9 cellular contexts compared by ENCODE assay signal in genomic region chr4:3530663-3531254, GRCh38. TPM values are rescaled to one million over a fixed set of nuclear protein-coding genes. Genes with fewer than 3 reads are reported as not detected.
A peak's percentile ranks its signal among the peaks of the same experiment; 100 is the strongest.
DNase-seq lines count a peak whose midpoint lies in the region; ATAC-seq and TF ChIP-seq lines count a peak whose summit lies in the region.
"Had no signal": no experiment of that assay in that cellular context is flagged by ENCODE, and none has a peak within 500 bp of the region (broad histone marks: within the 10 kb centered on the region; RNA-seq: fewer than 3 reads in every experiment).

No MANE protein-coding gene starts in this region.

- H3K4me1 Mint-ChIP-seq in WTC11: peaks cover 17% of the 10 kb centered on the region

- no peaks in the 10 kb centered on the region for H3K9me3 ChIP-seq in GM23248 (ENCODE audit: low read depth)
- H3K9me3 ChIP-seq in heart left ventricle: no peaks in the 10 kb centered on the region

- H3K27ac Mint-ChIP-seq in WTC11: no peak overlapping the region

- H3K27me3 ChIP-seq in GM23248 (replicated peaks; ENCODE audit: insufficient read depth) (no peaks in the 10 kb centered on the region), heart left ventricle (no peaks in the 10 kb centered on the region)

- peaks cover 32% of the 10 kb centered on the region for H3K27me3 Mint-ChIP-seq in WTC11 (ENCODE audit: low read depth)

- H3K4me1 ChIP-seq in GM23248 (ENCODE audit: insufficient read depth) (peaks cover 8% of the 10 kb centered on the region; the same call in 1 of the 2 replicates), heart left ventricle (peaks cover 0 to 43% (median 23%) of the 10 kb centered on the region in 12 donors)

- H3K9ac ChIP-seq in GM23248: peak overlapping the region; percentile 83

- ATAC-seq in WTC11: no peak
- ATAC-seq in heart left ventricle: peak in 3 of 4 donors; percentile 14 to 41 (median 16)
- ATAC-seq in GM18868 (IDR thresholded peaks at IDR 0.05; ENCODE audit: unreplicated experiment): no peak
- no peak for ATAC-seq in HG03432 (IDR thresholded peaks at IDR 0.05; ENCODE audit: unreplicated experiment)

- no peak for TF ChIP-seq POLR2A in heart left ventricle (IDR thresholded peaks at IDR 0.05)

- in situ Hi-C loops in GM23248 (cut with MboI): no loop called here

- WGBS in GM23248 (ENCODE audit: low coverage in 1 of 2, low lambda C conversion rate in 2 of 2, missing lambda C conversion rate in 2 of 2), 2 experiments: 66 to 68% methylated on average over 17 to 18 of the region's 18 CpGs
- 56 to 71% (median 70%) methylated on average over 18 of the region's 18 CpGs for WGBS in heart left ventricle, 4 donors

- no peak overlapping the region for H3K27ac ChIP-seq in GM23248
- peak overlapping the region in 2 of 12 donors; percentile 84 for H3K27ac ChIP-seq in heart left ventricle

- H3K36me3 ChIP-seq in GM23248 (ENCODE audit: low read depth): no peaks in the 10 kb centered on the region
- peaks cover 0 to 23% (median 12%) of the 10 kb centered on the region in 9 donors for H3K36me3 ChIP-seq in heart left ventricle

- no peaks in the 10 kb centered on the region for H3K9me3 Mint-ChIP-seq in WTC11

- peak overlapping the region; percentile 92 for H3K4me2 ChIP-seq in GM23248 (ENCODE audit: unreplicated experiment)

- DNase-seq in GM23248: no peak
- no peak for DNase-seq in WTC11 (ENCODE audit: low spot score)
- peak in 4 of 5 donors; percentile 41 to 57 (median 50) for DNase-seq in heart left ventricle
- no peak for DNase-seq in skeletal muscle cell (ENCODE audit: low read depth)
- DNase-seq in GF-D8 (lab: John Stamatoyannopoulos, UW): no peak
- no peak for DNase-seq in 8988T
- DNase-seq: activated CD4-positive, alpha-beta T cell treated with anti-CD3 and anti-CD28 coated beads, Interleukin-2, amount 50 U/mL, for 1 hour had no signal

- POLR2A ChIA-PET in WTC11 (lab: Charles Lee): no interaction called here

- no peak overlapping the region for H2AFZ ChIP-seq in GM23248

- TF ChIP-seq CTCF in WTC11 (IDR thresholded peaks at IDR 0.05): no peak
- TF ChIP-seq CTCF in heart left ventricle (IDR thresholded peaks at IDR 0.05): no peak

- H3K79me2 ChIP-seq in GM23248 (ENCODE audit: insufficient read depth): peaks cover 54% of the 10 kb centered on the region

- H3K4me3 ChIP-seq in GM23248: peak overlapping the region; percentile 86
- H3K4me3 ChIP-seq in heart left ventricle: peak overlapping the region; percentile 66 to 97 (median 86)
- H3K4me3 ChIP-seq in skeletal muscle cell (ENCODE audit: low read depth, low read length): peak overlapping the region; percentile 85

- intact Hi-C loops in heart left ventricle (cut with DNase I): no loop called here

- H3F3A ChIP-seq in GM23248 (ENCODE audit: insufficient read depth): no peaks in the 10 kb centered on the region

- H3K4me3 Mint-ChIP-seq in WTC11: peak overlapping the region; percentile 99

- 0 out of 2 replicates have a peak, but pooled peaks cover 3% of the 10 kb centered on the region for H3K36me3 Mint-ChIP-seq in WTC11

- CTCF ChIA-PET in WTC11 (lab: Charles Lee): interaction anchor here (1.5 kb wide), 1 partner anchor 50 kb away, joined by 5 read pairs; no protein-coding TSS in a partner anchor

- H3K9me2 ChIP-seq in GM23248 (ENCODE audit: insufficient read depth): no peaks in the 10 kb centered on the region

- no peaks in the 10 kb centered on the region for H4K20me1 ChIP-seq in GM23248 (ENCODE audit: insufficient read depth)

TF ChIP-seq in WTC11, 78 proteins besides CTCF, POLR2A, EP300 and RAD21 (continues in another document):
- TF ChIP-seq NR1H2 (CRISPR knock-in tag; IDR thresholded peaks at IDR 0.05) (no peak), CREM (CRISPR knock-in tag; IDR thresholded peaks at IDR 0.05) (no peak), ZBTB43 (CRISPR knock-in tag; IDR thresholded peaks at IDR 0.05) (no peak), ATF3 (CRISPR knock-in tag; conservative IDR thresholded peaks at IDR 0.05) (no peak), FOXP4 (CRISPR knock-in tag; IDR thresholded peaks at IDR 0.05) (no peak), ATF2 (CRISPR knock-in tag; IDR thresholded peaks at IDR 0.05; ENCODE audit: borderline replicate concordance, low read depth) (no peak), AFF4 (CRISPR knock-in tag; IDR thresholded peaks at IDR 0.05; ENCODE audit: borderline replicate concordance) (no peak)

RNA-seq across cellular contexts. Expression of gene LRPAP1, which starts 1.5 kb away (rescaled TPM):
- total RNA-seq in GM23248 (2014; rRNA removed; shearing (Covaris generic)): 222 and 237 TPM in 2 replicates
- polyA plus RNA-seq in GM23248 (2016; fragmentation: Nextera tagmentation; extraction: Ambion mirVana) (324 and 338 TPM in 2 replicates), heart left ventricle (100 to 1,000 TPM; 105 to 322 TPM)
- total RNA-seq in WTC11 (2021) (90.8 to 106 TPM (median 97.4 TPM) in 3 replicates), heart left ventricle (100 to 1,000 TPM; 221 to 389 (median 283) TPM)

Comparison
In these comparisons a context has a peak if more than half of its experiments do, and no peak if none do; other contexts are left out.
1. DNase-seq: peak in heart left ventricle (4 of 5); none in GM23248 (single experiment), WTC11 (single experiment), skeletal muscle cell (single experiment), GF-D8 (single experiment) and 8988T (single experiment).
2. ATAC-seq: peak in heart left ventricle (3 of 4); none in WTC11 (single experiment), GM18868 (single experiment) and HG03432 (single experiment).
3. Peak in every context shown above with its lines, with median percentiles within 50 percentile points of each other: H3K4me3 ChIP-seq.